In genomic region chr5:89351232-89351631, GRCh38 we compare ENCODE assay signal across 19 cellular contexts.
DNase-seq lines count a peak whose midpoint lies in the region; ATAC-seq, FAIRE-seq and TF ChIP-seq lines count a peak whose summit lies in the region.
"Had no signal": no experiment of that assay in that cellular context is flagged by ENCODE, and none has a peak within 500 bp of the region (broad histone marks: within the 10 kb centered on the region; RNA-seq: fewer than 3 reads in every experiment).

No MANE protein-coding gene starts in this region.

- H3K4me1 Mint-ChIP-seq in activated CD4-positive, alpha-beta memory T cell treated with anti-CD3 and anti-CD28 coated beads for 36 hours (ENCODE audit: low read depth) = no peaks in the 10 kb centered on the region

- no peaks in the 10 kb centered on the region for H3K27me3 Mint-ChIP-seq in activated CD4-positive, alpha-beta memory T cell treated with anti-CD3 and anti-CD28 coated beads for 36 hours

- CTCF ChIA-PET in activated CD4-positive, alpha-beta memory T cell treated with anti-CD3 and anti-CD28 coated beads for 36 hours (lab: Charles Lee) = no interaction called here

- intact Hi-C loops in pancreas (cut with DNase I) = no loop called here
- intact Hi-C loops in activated CD4-positive, alpha-beta memory T cell treated with anti-CD3 and anti-CD28 coated beads for 36 hours (cut with micrococcal nuclease) = no loop called here

- H3K36me3 Mint-ChIP-seq in activated CD4-positive, alpha-beta memory T cell treated with anti-CD3 and anti-CD28 coated beads for 36 hours = no peaks in the 10 kb centered on the region

- H3K27ac ChIP-seq in pancreas = no peak overlapping the region
- H3K27ac ChIP-seq: 22Rv1, HL-60, SJSA1, suprapubic skin had no signal

- no peak for FAIRE-seq in pancreas (lab: Jason Lieb, UNC)
- FAIRE-seq: small intestine had no signal

- H3K4me3 ChIP-seq in fibroblast of mammary gland (ENCODE audit: control insufficient read depth, low read depth, low read length) (no peak overlapping the region), pancreas (no peak overlapping the region)
- H3K4me3 ChIP-seq: GM23338, lung, SJSA1, suprapubic skin had no signal

- TF ChIP-seq CTCF in fibroblast of mammary gland (conservative IDR thresholded peaks at IDR 0.05; ENCODE audit: control insufficient read depth, insufficient read depth, low read depth, low read length) (no peak), pancreas (IDR thresholded peaks at IDR 0.05) (no peak)

- no peak overlapping the region for H3K4me3 Mint-ChIP-seq in activated CD4-positive, alpha-beta memory T cell treated with anti-CD3 and anti-CD28 coated beads for 36 hours
- H3K4me3 Mint-ChIP-seq: GM23338 had no signal

- H3K27me3 ChIP-seq in pancreas = no peaks in the 10 kb centered on the region
- H3K27me3 ChIP-seq: SJSA1, suprapubic skin had no signal

- H3K36me3 ChIP-seq in pancreas = no peaks in the 10 kb centered on the region
- H3K36me3 ChIP-seq: SJSA1, suprapubic skin had no signal

- no peak overlapping the region for H3K27ac Mint-ChIP-seq in activated CD4-positive, alpha-beta memory T cell treated with anti-CD3 and anti-CD28 coated beads for 36 hours
- H3K27ac Mint-ChIP-seq: GM23338 had no signal

- H3K4me1 ChIP-seq in pancreas = no peaks in the 10 kb centered on the region
- H3K4me1 ChIP-seq: SJSA1, suprapubic skin had no signal

- WGBS in pancreas, 2 donors = 76 to 83% methylated on average over 4 of the region's 4 CpGs

- no peak for ATAC-seq in pancreas
- no peak for ATAC-seq in GM19463 (IDR thresholded peaks at IDR 0.05; ENCODE audit: unreplicated experiment)
- no peak for ATAC-seq in GM19324 (IDR thresholded peaks at IDR 0.05; ENCODE audit: low FRiP score, unreplicated experiment)
- ATAC-seq: GM23338 had no signal

- DNase-seq in DMS53 (lab: John Stamatoyannopoulos, UW) (peak; percentile 3), DMS53 treated with DMSO at 0.1 percent for 48 hours (lab: John Stamatoyannopoulos, UW; ENCODE audit: unreplicated experiment) (no peak), RPMI7951 (ENCODE audit: low read depth) (peak; percentile 68), fibroblast of mammary gland (ENCODE audit: low read depth) (peak; percentile 91), pancreas (no peak)
- DNase-seq in activated CD4-positive, alpha-beta memory T cell treated with anti-CD3 and anti-CD28 coated beads for 36 hours = no peak
- DNase-seq: activated naive CD4-positive, alpha-beta T cell; central memory CD4-positive, alpha-beta T cell; NCI-H2081; NK-92 treated with Interleukin-12 subunit alpha and Interleukin-12 subunit beta, amount 100 ng/mL, for 24 hours; small intestine had no signal

- POLR2A ChIA-PET in activated CD4-positive, alpha-beta memory T cell treated with anti-CD3 and anti-CD28 coated beads for 36 hours (lab: Charles Lee) = no interaction called here

- H3K9me3 Mint-ChIP-seq in activated CD4-positive, alpha-beta memory T cell treated with anti-CD3 and anti-CD28 coated beads for 36 hours = peaks cover 1% of the 10 kb centered on the region
- H3K9me3 Mint-ChIP-seq: GM23338 had no signal

- H3K9me3 ChIP-seq in pancreas = no peaks in the 10 kb centered on the region
- H3K9me3 ChIP-seq: SJSA1, suprapubic skin had no signal

Comparison
In these comparisons a context has a peak if more than half of its experiments do, and no peak if none do; other contexts are left out.
1. DNase-seq: peak in DMS53 (single experiment), RPMI7951 (single experiment) and fibroblast of mammary gland (single experiment); none in DMS53 treated with DMSO at 0.1 percent for 48 hours (single experiment), pancreas (0 of 6) and activated CD4-positive, alpha-beta memory T cell treated with anti-CD3 and anti-CD28 coated beads for 36 hours (single experiment).